Comparison of ENCODE assay signal across 27 cellular contexts in genomic region chr6:116373300-116373699, GRCh38. TPM values are rescaled to one million over a fixed set of nuclear protein-coding genes. Genes with fewer than 3 reads are reported as not detected.
DNase-seq lines count a peak whose midpoint lies in the region; ATAC-seq and TF ChIP-seq lines count a peak whose summit lies in the region.
"Had no signal": no experiment of that assay in that cellular context is flagged by ENCODE, and none has a peak within 500 bp of the region (broad histone marks: within the 10 kb centered on the region; RNA-seq: fewer than 3 reads in every experiment).

No MANE protein-coding gene starts in this region.

- H3K36me3 ChIP-seq in adipocyte (ENCODE audit: control insufficient read depth, insufficient read depth, low read length, severe bottlenecking) (peaks cover 15% of the 10 kb centered on the region), fibroblast of lung (ENCODE audit: control insufficient read depth, insufficient read depth, low read length) (no peaks in the 10 kb centered on the region)
- H3K36me3 ChIP-seq: upper lobe of left lung had no signal

- H3K9me3 Mint-ChIP-seq in osteocyte (ENCODE audit: unreplicated experiment), result no peaks in the 10 kb centered on the region
- H3K9me3 Mint-ChIP-seq: IgD-negative memory B cell, memory B cell had no signal

- TF ChIP-seq CTCF in fibroblast of lung (conservative IDR thresholded peaks at IDR 0.05 in 1 of 2, IDR thresholded peaks at IDR 0.05 in 1 of 2; ENCODE audit: low read depth in 1 of 2, low read length in 2 of 2) (no peak), osteocyte (IDR thresholded peaks at IDR 0.05) (no peak)

- H3K27me3 ChIP-seq in adipocyte (replicated peaks; ENCODE audit: control insufficient read depth, insufficient read depth, low read length) (no peaks in the 10 kb centered on the region), fibroblast of lung (ENCODE audit: control insufficient read depth, insufficient read depth, low read length) (no peaks in the 10 kb centered on the region)
- H3K27me3 ChIP-seq: upper lobe of left lung had no signal

- peak overlapping the region; percentile 29 for H3K4me3 Mint-ChIP-seq in osteocyte (ENCODE audit: unreplicated experiment)

- no peak overlapping the region for H2AFZ ChIP-seq in fibroblast of lung (ENCODE audit: low read length)

- no peak for ATAC-seq in GM18498 (IDR thresholded peaks at IDR 0.05; ENCODE audit: unreplicated experiment)
- no peak for ATAC-seq in HG03045 (IDR thresholded peaks at IDR 0.05; ENCODE audit: unreplicated experiment)
- ATAC-seq: Panc1 had no signal

- H3K4me2 ChIP-seq in fibroblast of lung (ENCODE audit: extremely low read depth, insufficient read depth, low read length), result peak overlapping the region; percentile 11

- peaks cover 47% of the 10 kb centered on the region for H3K4me1 Mint-ChIP-seq in osteocyte (ENCODE audit: unreplicated experiment)

- H3K27me3 Mint-ChIP-seq in osteocyte (ENCODE audit: unreplicated experiment), result no peaks in the 10 kb centered on the region
- H3K27me3 Mint-ChIP-seq: IgD-negative memory B cell, memory B cell had no signal

- no peaks in the 10 kb centered on the region for H4K20me1 ChIP-seq in fibroblast of lung (ENCODE audit: control insufficient read depth, extremely low read depth, insufficient read depth, low read length)

- DNase-seq in adipocyte (ENCODE audit: low read depth) (no peak), fibroblast of lung (ENCODE audit: low read depth in 2 of 2) (no peak), osteocyte (ENCODE audit: extremely low spot score, unreplicated experiment) (no peak), activated gamma-delta T cell treated with Interleukin-2 at 50 U/mL for 16 hours (no peak), cerebellar nuclear complex (lab: John Stamatoyannopoulos, UW) (no peak)
- DNase-seq: ACHN; activated CD4-positive, alpha-beta T cell treated with anti-CD3 and anti-CD28 coated beads for 48 hours; activated gamma-delta T cell; activated T-cell treated with anti-CD3 and anti-CD28 coated beads, Interleukin-2, amount 50 U/mL, for 1 hour; C1 segment of cervical spinal cord; Calu3; DMS79 treated with DMSO at 0.1 percent for 48 hours; effector CD8-positive, alpha-beta T cell; NCI-H1048; NCI-H1694 treated with DMSO at 0.1 percent for 48 hours; NCI-H2171; NCI-H524; nucleus accumbens; SIG-M5; upper lobe of left lung had no signal

- H3K4me3 ChIP-seq in GM08714 (ENCODE audit: low read length) (peak overlapping the region; percentile 35; the same call in 1 of the 2 replicates), adipocyte (ENCODE audit: low read length) (peak overlapping the region; percentile 34), fibroblast of lung (replicated peaks in 1 of 4; ENCODE audit: control extremely low read depth in 1 of 4, insufficient read depth in 1 of 4, low read depth in 3 of 4, low read length in 4 of 4) (no peak overlapping the region)

- peaks cover 28% of the 10 kb centered on the region for H3K79me2 ChIP-seq in fibroblast of lung (ENCODE audit: control insufficient read depth, insufficient read depth, low read length)

- peak overlapping the region; percentile 18 for H3K27ac Mint-ChIP-seq in osteocyte (ENCODE audit: unreplicated experiment)
- H3K27ac Mint-ChIP-seq: IgD-negative memory B cell, memory B cell had no signal

- H3K36me3 Mint-ChIP-seq in osteocyte (ENCODE audit: unreplicated experiment), result peaks cover 7% of the 10 kb centered on the region
- H3K36me3 Mint-ChIP-seq: memory B cell had no signal

- no peak overlapping the region for H3K27ac ChIP-seq in fibroblast of lung (ENCODE audit: insufficient read depth, low read length)
- H3K27ac ChIP-seq: upper lobe of left lung, VCaP had no signal

- peaks cover 21% of the 10 kb centered on the region for H3K4me1 ChIP-seq in adipocyte (ENCODE audit: control insufficient read depth, insufficient read depth, low read length)
- H3K4me1 ChIP-seq in fibroblast of lung (ENCODE audit: control insufficient read depth, extremely low read depth, insufficient read depth, low read length), result no peaks in the 10 kb centered on the region

- no peaks in the 10 kb centered on the region for H3K9me3 ChIP-seq in adipocyte (ENCODE audit: control insufficient read depth, low read length)
- no peaks in the 10 kb centered on the region for H3K9me3 ChIP-seq in fibroblast of lung (ENCODE audit: control insufficient read depth, insufficient read depth, low read depth, low read length)
- H3K9me3 ChIP-seq: upper lobe of left lung had no signal

- no peak overlapping the region for H3K9ac ChIP-seq in adipocyte (ENCODE audit: low read length)
- no peak overlapping the region for H3K9ac ChIP-seq in fibroblast of lung (ENCODE audit: insufficient read depth, low read length)

RNA-seq across cellular contexts. Expression of gene DSE, which starts 2.6 kb away (rescaled TPM):
- total RNA-seq in fibroblast of lung, result 89.2 and 106 TPM in 2 replicates
- polyA plus RNA-seq in fibroblast of lung, result 29.0 and 71.0 TPM in 2 replicates
- polyA plus RNA-seq in fibroblast of lung (2012), result 23.2 and 54.1 TPM in 2 replicates
- 48.9 and 75.0 TPM in 2 replicates for polyA minus RNA-seq in fibroblast of lung (ENCODE audit: low replicate concordance)
- total RNA-seq in osteocyte, result 57.2 and 67.1 TPM in 2 replicates

Comparison
In these comparisons a context has a peak if more than half of its experiments do, and no peak if none do; other contexts are left out.
1. H3K4me3 ChIP-seq: peak in GM08714 (single experiment) and adipocyte (single experiment); none in fibroblast of lung (0 of 4).